Comparison of ENCODE assay signal across 9 cellular contexts in the genomic region with DNA sequence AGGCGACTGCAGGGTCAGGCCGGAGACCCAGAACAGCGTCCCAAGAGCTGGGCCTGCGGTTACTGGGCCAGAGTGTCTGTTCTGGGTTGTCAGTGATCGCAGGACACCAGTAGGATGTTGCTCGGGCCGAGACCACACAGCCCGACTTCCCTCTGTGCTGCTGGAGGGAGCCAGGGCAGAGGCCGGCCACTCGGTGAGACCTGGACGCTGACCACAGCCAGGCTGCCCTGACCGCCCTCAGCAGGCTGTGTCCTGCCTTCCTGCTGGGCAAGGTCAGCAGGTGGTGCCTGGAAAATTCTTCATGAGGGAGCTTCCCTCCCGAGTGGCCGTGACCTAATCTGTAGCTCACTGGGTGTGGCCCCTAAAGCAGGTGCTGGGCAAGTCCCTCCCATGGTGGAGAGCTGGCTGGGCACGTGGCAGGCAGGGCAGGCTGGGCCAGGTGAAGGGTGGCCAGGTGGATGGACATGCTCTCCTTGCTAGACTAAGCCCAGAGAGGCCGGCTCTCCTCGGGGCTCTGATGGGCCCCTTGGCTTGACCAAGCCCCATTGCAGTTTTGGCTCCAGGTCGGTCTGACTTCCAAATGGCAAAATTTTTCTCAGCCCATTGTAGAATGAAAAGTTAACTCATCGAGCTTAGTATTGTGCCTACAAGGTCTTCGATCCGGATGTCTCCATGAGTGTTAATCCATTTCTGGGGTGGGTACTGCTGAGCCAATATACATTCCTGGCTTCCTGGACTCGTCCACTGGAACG. TPM values are rescaled to one million over a fixed set of nuclear protein-coding genes. Genes with fewer than 3 reads are reported as not detected.
DNase-seq lines count a peak whose midpoint lies in the region; ATAC-seq and TF ChIP-seq lines count a peak whose summit lies in the region.
"Had no signal": no experiment of that assay in that cellular context is flagged by ENCODE, and none has a peak within 500 bp of the region (broad histone marks: within the 10 kb centered on the region; RNA-seq: fewer than 3 reads in every experiment).

No MANE protein-coding gene starts in this region.

- H2AFZ ChIP-seq in PC-9 (no peak overlapping the region), SK-N-SH (ENCODE audit: low read depth) (no peak overlapping the region)

- H3K9me3 ChIP-seq in PC-9 (ENCODE audit: insufficient read depth, low read depth) (no peaks in the 10 kb centered on the region), esophagus squamous epithelium (no peaks in the 10 kb centered on the region), suprapubic skin (no peaks in the 10 kb centered on the region), uterus (no peaks in the 10 kb centered on the region), SK-N-SH (no peaks in the 10 kb centered on the region)

- CTCF ChIA-PET in activated naive CD4-positive, alpha-beta T cell treated with anti-CD3 and anti-CD28 coated beads, Interleukin-2, amount 10 ng/mL, durations not matched to agents 7 days and 5 days (lab: Charles Lee): interaction anchor here (1.0 to 2.1 kb wide), 2 partner anchors 144 to 164 kb away, joined by 3 to 6 read pairs; no protein-coding TSS in a partner anchor
- CTCF ChIA-PET in PC-9 (lab: Charles Lee) (interaction anchor here (0.6 to 0.8 kb wide), 2 partner anchors 16 to 20 kb away, joined by 3 to 5 read pairs; no protein-coding TSS in a partner anchor), SK-N-SH (lab: Yijun Ruan, JAX) (interaction anchor here (1.0 to 4.8 kb wide), 5 partner anchors 15 to 164 kb away, joined by 3 to 30 read pairs (median 15); no protein-coding TSS in a partner anchor)

- TF ChIP-seq EP300 in suprapubic skin (IDR thresholded peaks at IDR 0.05) (no peak), SK-N-SH (IDR thresholded peaks at IDR 0.05; ENCODE audit: borderline replicate concordance in 1 of 2, low read depth in 1 of 2, low read length in 1 of 2) (no peak)

- peak overlapping the region; percentile 67 for H3K27ac Mint-ChIP-seq in activated naive CD4-positive, alpha-beta T cell treated with anti-CD3 and anti-CD28 coated beads, Interleukin-2, amount 10 ng/mL, durations not matched to agents 7 days and 5 days

- ATAC-seq in GM19328 (IDR thresholded peaks at IDR 0.05; ENCODE audit: unreplicated experiment): no peak

- peaks cover 49% of the 10 kb centered on the region for H3K4me1 ChIP-seq in PC-9 (replicated peaks; ENCODE audit: insufficient read depth)
- H3K4me1 ChIP-seq in esophagus squamous epithelium: peaks cover 62 to 76% (median 65%) of the 10 kb centered on the region in 3 donors
- peaks cover 71% of the 10 kb centered on the region for H3K4me1 ChIP-seq in suprapubic skin
- H3K4me1 ChIP-seq in uterus: peaks cover 0 to 11% of the 10 kb centered on the region in 2 donors
- H3K4me1 ChIP-seq in SK-N-SH (ENCODE audit: control insufficient read depth in 1 of 2, insufficient read depth in 2 of 2, low read depth in 1 of 2, low read length in 1 of 2): peaks cover 0 to 66% of the 10 kb centered on the region in 2 experiments; a peak in 2 of 4 replicates

- H3K27me3 Mint-ChIP-seq in activated naive CD4-positive, alpha-beta T cell treated with anti-CD3 and anti-CD28 coated beads, Interleukin-2, amount 10 ng/mL, durations not matched to agents 7 days and 5 days: peaks cover 19% of the 10 kb centered on the region

- H3K27me3 ChIP-seq in PC-9 (ENCODE audit: insufficient read depth, low read depth) (no peaks in the 10 kb centered on the region), esophagus squamous epithelium (peaks cover 0 to 66% (median 2%) of the 10 kb centered on the region in 4 donors), suprapubic skin (peaks cover 41% of the 10 kb centered on the region), uterus (peaks cover 0 to 8% of the 10 kb centered on the region in 2 donors), SK-N-SH (ENCODE audit: insufficient read depth) (peaks cover 37% of the 10 kb centered on the region)

- 84 to 95% methylated on average over 6 to 11 of the region's 23 CpGs for WGBS in esophagus squamous epithelium, 2 donors
- WGBS in suprapubic skin: 80% methylated on average over 2 of the region's 23 CpGs
- 79% methylated on average over 12 of the region's 23 CpGs for WGBS in SK-N-SH (ENCODE audit: low lambda C conversion rate)

- H3K36me3 ChIP-seq in PC-9 (ENCODE audit: low read depth) (peaks cover 16% of the 10 kb centered on the region; the same call in 1 of the 2 replicates), esophagus squamous epithelium (no peaks in the 10 kb centered on the region), suprapubic skin (no peaks in the 10 kb centered on the region), uterus (no peaks in the 10 kb centered on the region), SK-N-SH (replicated peaks in 1 of 2; ENCODE audit: control insufficient read depth in 1 of 2, insufficient read depth in 2 of 2, low read length in 1 of 2) (no peaks in the 10 kb centered on the region)

- peak overlapping the region; percentile 96 for H3K4me2 ChIP-seq in PC-9
- no peak overlapping the region for H3K4me2 ChIP-seq in SK-N-SH

- peaks cover 26% of the 10 kb centered on the region for H3F3A ChIP-seq in PC-9 (ENCODE audit: insufficient read depth, low read depth)
- no peaks in the 10 kb centered on the region for H3F3A ChIP-seq in SK-N-SH (replicated peaks; ENCODE audit: insufficient read depth)

- POLR2A ChIA-PET in PC-9 (lab: Charles Lee; ENCODE audit: unreplicated experiment) (interaction anchor here (0.7 to 1.4 kb wide), 2 partner anchors 150 to 216 kb away, joined by 3 to 8 read pairs; no protein-coding TSS in a partner anchor), SK-N-SH (lab: Yijun Ruan, JAX) (interaction anchor here (1.3 kb wide), 1 partner anchor 257 kb away, joined by 3 read pairs; the partner anchor contains the start of gene RPS21)

- no peaks in the 10 kb centered on the region for H3K9me3 Mint-ChIP-seq in activated naive CD4-positive, alpha-beta T cell treated with anti-CD3 and anti-CD28 coated beads, Interleukin-2, amount 10 ng/mL, durations not matched to agents 7 days and 5 days

- H4K20me1 ChIP-seq in PC-9 (ENCODE audit: insufficient read depth) (peaks cover 56% of the 10 kb centered on the region), SK-N-SH (ENCODE audit: insufficient read depth) (no peaks in the 10 kb centered on the region)

- H3K4me3 ChIP-seq in PC-9 (peak overlapping the region; percentile 97), esophagus squamous epithelium (peak overlapping the region; percentile 42 to 78 (median 62)), suprapubic skin (peak overlapping the region; percentile 71), uterus (no peak overlapping the region), SK-N-SH (ENCODE audit: low read depth in 2 of 2, low read length in 1 of 2) (no peak overlapping the region)

- H3K9me2 ChIP-seq in PC-9 (ENCODE audit: insufficient read depth) (no peaks in the 10 kb centered on the region), SK-N-SH (no peaks in the 10 kb centered on the region)

- peaks cover 29% of the 10 kb centered on the region for H3K36me3 Mint-ChIP-seq in activated naive CD4-positive, alpha-beta T cell treated with anti-CD3 and anti-CD28 coated beads, Interleukin-2, amount 10 ng/mL, durations not matched to agents 7 days and 5 days

- no peak for TF ChIP-seq POLR2A in esophagus squamous epithelium (IDR thresholded peaks at IDR 0.05)
- no peak for TF ChIP-seq POLR2A in suprapubic skin (IDR thresholded peaks at IDR 0.05)
- TF ChIP-seq POLR2A in uterus (IDR thresholded peaks at IDR 0.05): no peak

- peaks cover 65% of the 10 kb centered on the region for H3K4me1 Mint-ChIP-seq in activated naive CD4-positive, alpha-beta T cell treated with anti-CD3 and anti-CD28 coated beads, Interleukin-2, amount 10 ng/mL, durations not matched to agents 7 days and 5 days

- H3K4me3 Mint-ChIP-seq in activated naive CD4-positive, alpha-beta T cell treated with anti-CD3 and anti-CD28 coated beads, Interleukin-2, amount 10 ng/mL, durations not matched to agents 7 days and 5 days: peak overlapping the region; percentile 88

- DNase-seq in activated naive CD4-positive, alpha-beta T cell treated with anti-CD3 and anti-CD28 coated beads, Interleukin-2, amount 10 ng/mL, durations not matched to agents 7 days and 5 days: no peak
- no peak for DNase-seq in activated naive CD4-positive, alpha-beta T cell (lab: John Stamatoyannopoulos, UW)
- DNase-seq in PC-9: peak; percentile 81 to 93
- no peak for DNase-seq in esophagus squamous epithelium (lab: John Stamatoyannopoulos, UW)
- no peak for DNase-seq in suprapubic skin (ENCODE audit: low spot score in 2 of 2)
- no peak for DNase-seq in uterus
- DNase-seq in SK-N-SH: no peak
- DNase-seq: activated CD4-positive, CD25-positive, alpha-beta regulatory T cell had no signal

- peak overlapping the region; percentile 43 for H3K27ac ChIP-seq in PC-9
- peak overlapping the region; percentile 76 to 93 (median 86) for H3K27ac ChIP-seq in esophagus squamous epithelium
- H3K27ac ChIP-seq in suprapubic skin: peak overlapping the region; percentile 55
- no peak overlapping the region for H3K27ac ChIP-seq in uterus
- H3K27ac ChIP-seq in SK-N-SH (ENCODE audit: low read depth in 2 of 2, low read length in 1 of 2): no peak overlapping the region; a peak in 1 of 4 replicates

- TF ChIP-seq RAD21 in SK-N-SH (IDR thresholded peaks at IDR 0.05; ENCODE audit: low read length): no peak

- intact Hi-C loops in PC-9 (cut with micrococcal nuclease; ENCODE audit: unreplicated experiment): loop anchor here (1.0 kb wide), 1 partner anchor 8 kb away; no protein-coding TSS in a partner anchor
- intact Hi-C loops in esophagus squamous epithelium (cut with DNase I): no loop called here
- intact Hi-C loops in uterus (cut with DNase I; ENCODE audit: low total_unique reads): no loop called here

- H3K9ac ChIP-seq in SK-N-SH: no peak overlapping the region

- TF ChIP-seq CTCF in PC-9 (conservative IDR thresholded peaks at IDR 0.05) (no peak), esophagus squamous epithelium (IDR thresholded peaks at IDR 0.05) (no peak), suprapubic skin (IDR thresholded peaks at IDR 0.05) (no peak), uterus (IDR thresholded peaks at IDR 0.05) (no peak), SK-N-SH (IDR thresholded peaks at IDR 0.05) (no peak)

- H3K79me2 ChIP-seq in PC-9 (ENCODE audit: low read depth): peaks cover 77% of the 10 kb centered on the region
- no peaks in the 10 kb centered on the region for H3K79me2 ChIP-seq in SK-N-SH (ENCODE audit: insufficient read depth)

- no TSS peak for BruUV-seq in PC-9 (replicated peaks; lab: Mats Ljungman, UMichigan)

RNA-seq across cellular contexts. Expression of gene SLCO4A1, which starts 1.9 kb away (rescaled TPM):
- 14.1 and 19.3 TPM in 2 replicates for total RNA-seq in PC-9 (2021)
- 10 to 100 TPM in 3 of 4 donors, 1 to 10 TPM in 1; 6.7 to 22.1 (median 14.4) TPM for total RNA-seq in esophagus squamous epithelium
- total RNA-seq in suprapubic skin: 10 to 100 TPM; 50.2 to 59.1 (median 52.7) TPM
- 10 to 100 TPM in 3 of 4 donors, 1 to 10 TPM in 1; 1.8 to 51.2 (median 29.9) TPM for total RNA-seq in uterus
- 0.33 and 0.36 TPM in 2 replicates for polyA plus RNA-seq in SK-N-SH (2012; rRNA removed)
- polyA plus RNA-seq in SK-N-SH (2012; cell fraction: cytosol; rRNA removed): 0.19 and 0.42 TPM in 2 replicates
- 0.55 and 0.91 TPM in 2 replicates for polyA plus RNA-seq in SK-N-SH (2012; cell fraction: nucleus; rRNA removed)

Comparison
In these comparisons a context has a peak if more than half of its experiments do, and no peak if none do; other contexts are left out.
1. DNase-seq: peak in PC-9 (2 of 2); none in activated naive CD4-positive, alpha-beta T cell treated with anti-CD3 and anti-CD28 coated beads, Interleukin-2, amount 10 ng/mL, durations not matched to agents 7 days and 5 days (single experiment), activated naive CD4-positive, alpha-beta T cell (0 of 4), esophagus squamous epithelium (single experiment), suprapubic skin (0 of 2), uterus (0 of 2) and SK-N-SH (single experiment).
2. H3K27ac ChIP-seq: peak in PC-9 (single experiment), esophagus squamous epithelium (4 of 4) and suprapubic skin (single experiment); none in uterus (0 of 2) and SK-N-SH (0 of 2).
3. H3K4me3 ChIP-seq: peak in PC-9 (single experiment), esophagus squamous epithelium (4 of 4) and suprapubic skin (single experiment); none in uterus (0 of 2) and SK-N-SH (0 of 2).